24 cellular contexts compared by ENCODE assay signal in the genomic region with DNA sequence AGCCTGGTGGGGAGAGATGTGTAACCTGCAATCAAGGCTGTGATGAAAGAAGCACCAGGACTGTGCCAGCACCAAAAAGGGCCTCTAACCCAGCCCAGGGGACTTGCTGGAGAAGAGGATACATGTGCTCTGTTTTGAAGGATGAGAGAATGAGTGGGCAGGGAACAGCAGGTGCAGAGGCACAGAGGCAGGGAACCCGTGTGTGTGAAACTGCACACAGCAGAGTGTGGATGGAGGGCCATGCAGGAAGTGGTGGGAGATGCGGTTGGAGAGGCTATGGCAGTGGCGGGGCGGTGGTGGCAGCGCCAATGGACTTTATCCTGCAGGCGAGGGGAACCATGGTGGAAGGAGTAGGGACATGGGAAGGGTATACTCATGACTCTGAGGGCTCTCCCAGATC. TPM values are rescaled to one million over a fixed set of nuclear protein-coding genes. Genes with fewer than 3 reads are reported as not detected.
"Had no signal": no experiment of that assay in that cellular context is flagged by ENCODE, and none has a peak within 500 bp of the region (broad histone marks: within the 10 kb centered on the region; RNA-seq: fewer than 3 reads in every experiment).

No MANE protein-coding gene starts in this region.

- H3K27ac Mint-ChIP-seq: activated CD4-positive, alpha-beta memory T cell treated with anti-CD3 and anti-CD28 coated beads, Interleukin-2, amount 10 ng/mL, durations not matched to agents 7 days and 5 days; activated naive CD4-positive, alpha-beta T cell treated with anti-CD3 and anti-CD28 coated beads, Interleukin-2, amount 50 U/mL, for 24 hours; dendritic cell treated with granulocyte-macrophage colony-stimulating factor and Interleukin-4, amounts not matched to agents 40 ng/mL and 50 ng/mL, for 4 days; nephron progenitor cell; progenitor cell of endocrine pancreas; type B pancreatic cell had no signal

- H3K4me3 ChIP-seq: esophagus muscularis mucosa, gastroesophageal sphincter, heart left ventricle, left lung, right atrium auricular region, stomach had no signal

- H3K4me1 Mint-ChIP-seq: activated naive CD4-positive, alpha-beta T cell treated with anti-CD3 and anti-CD28 coated beads, Interleukin-2, amount 50 U/mL, for 24 hours had no signal

- H3K27me3 ChIP-seq: esophagus muscularis mucosa, gastroesophageal sphincter, heart left ventricle, left lung, right atrium auricular region, stomach had no signal

- H3K36me3 ChIP-seq: esophagus muscularis mucosa, gastroesophageal sphincter, heart left ventricle, left lung, right atrium auricular region, stomach had no signal

- H3K4me3 Mint-ChIP-seq: activated CD4-positive, alpha-beta memory T cell treated with anti-CD3 and anti-CD28 coated beads, Interleukin-2, amount 10 ng/mL, durations not matched to agents 7 days and 5 days; activated naive CD4-positive, alpha-beta T cell treated with anti-CD3 and anti-CD28 coated beads, Interleukin-2, amount 50 U/mL, for 24 hours; dendritic cell treated with granulocyte-macrophage colony-stimulating factor and Interleukin-4, amounts not matched to agents 40 ng/mL and 50 ng/mL, for 4 days; nephron progenitor cell; type B pancreatic cell had no signal

- ATAC-seq: gastroesophageal sphincter, heart left ventricle, left lung had no signal

- H3K27me3 Mint-ChIP-seq: activated naive CD4-positive, alpha-beta T cell treated with anti-CD3 and anti-CD28 coated beads, Interleukin-2, amount 50 U/mL, for 24 hours had no signal

- H3K9me3 ChIP-seq: esophagus muscularis mucosa, gastroesophageal sphincter, heart left ventricle, left lung, right atrium auricular region, stomach had no signal

- H3K9me3 Mint-ChIP-seq: activated CD4-positive, alpha-beta memory T cell treated with anti-CD3 and anti-CD28 coated beads, Interleukin-2, amount 10 ng/mL, durations not matched to agents 7 days and 5 days; activated naive CD4-positive, alpha-beta T cell treated with anti-CD3 and anti-CD28 coated beads, Interleukin-2, amount 50 U/mL, for 24 hours; dendritic cell treated with granulocyte-macrophage colony-stimulating factor and Interleukin-4, amounts not matched to agents 40 ng/mL and 50 ng/mL, for 4 days; nephron progenitor cell; type B pancreatic cell had no signal

- H3K36me3 Mint-ChIP-seq: activated naive CD4-positive, alpha-beta T cell treated with anti-CD3 and anti-CD28 coated beads, Interleukin-2, amount 50 U/mL, for 24 hours; type B pancreatic cell had no signal

- H3K27ac ChIP-seq: esophagus muscularis mucosa, gastroesophageal sphincter, heart left ventricle, left lung, right atrium auricular region, stomach had no signal

- DNase-seq: activated CD4-positive, alpha-beta memory T cell treated with anti-CD3 and anti-CD28 coated beads, Interleukin-2, amount 10 ng/mL, durations not matched to agents 7 days and 5 days; activated CD4-positive, alpha-beta T cell treated with anti-CD3 and anti-CD28 coated beads for 48 hours; activated CD4-positive, CD25-positive, alpha-beta regulatory T cell; activated effector memory CD4-positive, alpha-beta T cell treated with Interleukin-2 at 50 U/mL for 16 hours; activated T-cell treated with anti-CD3 and anti-CD28 coated beads, Interleukin-2, amount 50 U/mL, for 48 hours; effector memory CD4-positive, alpha-beta T cell; mammary epithelial cell; midbrain; nephron progenitor cell; occipital lobe; stimulated activated CD4-positive, alpha-beta T cell treated with anti-CD3 and anti-CD28 coated beads, Interleukin-12 subunit alpha, Interleukin-12 subunit beta, amount 100 ng/mL, for 4 hours; stimulated activated CD4-positive, alpha-beta T cell treated with anti-CD3 and anti-CD28 coated beads, Interleukin-1b, Interleukin-23, amount 100 ng/mL, for 48 hours; stomach; T-helper 1 cell; T-helper 9 cell had no signal

- H3K4me1 ChIP-seq: gastroesophageal sphincter, right atrium auricular region, stomach had no signal

RNA-seq across cellular contexts. Expression of a gene that starts 25.2 kb away (rescaled TPM):
- polyA plus RNA-seq: mammary epithelial cell had no signal
